Comparison of ENCODE assay signal across 1 cellular context in the genomic region with DNA sequence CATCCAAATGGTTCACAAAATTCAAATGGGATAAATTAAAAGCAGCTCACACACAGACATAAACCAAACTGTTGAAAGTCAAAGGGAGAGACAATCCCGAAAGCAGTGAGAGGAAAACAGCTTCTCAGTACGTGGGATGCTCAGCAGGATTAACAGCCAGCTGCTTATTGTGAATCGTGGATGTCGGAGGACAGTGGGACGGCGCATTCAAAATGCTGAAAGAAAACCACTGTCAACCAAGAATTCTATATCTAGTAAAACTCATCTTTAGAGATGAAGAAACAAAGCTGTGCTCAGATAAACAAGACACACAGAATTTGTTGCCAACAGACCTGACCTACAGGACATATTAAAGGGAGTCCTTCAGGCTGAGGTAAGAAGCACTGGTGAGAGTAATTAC.
TF ChIP-seq lines count a peak whose summit lies in the region.

No MANE protein-coding gene starts in this region.

TF ChIP-seq in GM23338, 12 proteins besides CTCF, POLR2A, EP300 and RAD21 (continued from another document):
- TF ChIP-seq, protein P1, sequence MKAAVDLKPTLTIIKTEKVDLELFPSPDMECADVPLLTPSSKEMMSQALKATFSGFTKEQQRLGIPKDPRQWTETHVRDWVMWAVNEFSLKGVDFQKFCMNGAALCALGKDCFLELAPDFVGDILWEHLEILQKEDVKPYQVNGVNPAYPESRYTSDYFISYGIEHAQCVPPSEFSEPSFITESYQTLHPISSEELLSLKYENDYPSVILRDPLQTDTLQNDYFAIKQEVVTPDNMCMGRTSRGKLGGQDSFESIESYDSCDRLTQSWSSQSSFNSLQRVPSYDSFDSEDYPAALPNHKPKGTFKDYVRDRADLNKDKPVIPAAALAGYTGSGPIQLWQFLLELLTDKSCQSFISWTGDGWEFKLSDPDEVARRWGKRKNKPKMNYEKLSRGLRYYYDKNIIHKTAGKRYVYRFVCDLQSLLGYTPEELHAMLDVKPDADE (IDR thresholded peaks at IDR 0.05): no peak
- no peak for TF ChIP-seq NANOG (IDR thresholded peaks at IDR 0.05; ENCODE audit: borderline replicate concordance)
- TF ChIP-seq EZH2phosphoT487 (IDR thresholded peaks at IDR 0.05; ENCODE audit: unreplicated experiment): no peak
- TF ChIP-seq CREB1 (CRISPR knock-in tag; IDR thresholded peaks at IDR 0.05; ENCODE audit: low read depth): no peak
- no peak for TF ChIP-seq ZNF331 (CRISPR knock-in tag; IDR thresholded peaks at IDR 0.05; ENCODE audit: low read depth)
- TF ChIP-seq, protein P2, sequence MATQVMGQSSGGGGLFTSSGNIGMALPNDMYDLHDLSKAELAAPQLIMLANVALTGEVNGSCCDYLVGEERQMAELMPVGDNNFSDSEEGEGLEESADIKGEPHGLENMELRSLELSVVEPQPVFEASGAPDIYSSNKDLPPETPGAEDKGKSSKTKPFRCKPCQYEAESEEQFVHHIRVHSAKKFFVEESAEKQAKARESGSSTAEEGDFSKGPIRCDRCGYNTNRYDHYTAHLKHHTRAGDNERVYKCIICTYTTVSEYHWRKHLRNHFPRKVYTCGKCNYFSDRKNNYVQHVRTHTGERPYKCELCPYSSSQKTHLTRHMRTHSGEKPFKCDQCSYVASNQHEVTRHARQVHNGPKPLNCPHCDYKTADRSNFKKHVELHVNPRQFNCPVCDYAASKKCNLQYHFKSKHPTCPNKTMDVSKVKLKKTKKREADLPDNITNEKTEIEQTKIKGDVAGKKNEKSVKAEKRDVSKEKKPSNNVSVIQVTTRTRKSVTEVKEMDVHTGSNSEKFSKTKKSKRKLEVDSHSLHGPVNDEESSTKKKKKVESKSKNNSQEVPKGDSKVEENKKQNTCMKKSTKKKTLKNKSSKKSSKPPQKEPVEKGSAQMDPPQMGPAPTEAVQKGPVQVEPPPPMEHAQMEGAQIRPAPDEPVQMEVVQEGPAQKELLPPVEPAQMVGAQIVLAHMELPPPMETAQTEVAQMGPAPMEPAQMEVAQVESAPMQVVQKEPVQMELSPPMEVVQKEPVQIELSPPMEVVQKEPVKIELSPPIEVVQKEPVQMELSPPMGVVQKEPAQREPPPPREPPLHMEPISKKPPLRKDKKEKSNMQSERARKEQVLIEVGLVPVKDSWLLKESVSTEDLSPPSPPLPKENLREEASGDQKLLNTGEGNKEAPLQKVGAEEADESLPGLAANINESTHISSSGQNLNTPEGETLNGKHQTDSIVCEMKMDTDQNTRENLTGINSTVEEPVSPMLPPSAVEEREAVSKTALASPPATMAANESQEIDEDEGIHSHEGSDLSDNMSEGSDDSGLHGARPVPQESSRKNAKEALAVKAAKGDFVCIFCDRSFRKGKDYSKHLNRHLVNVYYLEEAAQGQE (IDR thresholded peaks at IDR 0.05; ENCODE audit: unreplicated experiment): no peak
- no peak for TF ChIP-seq POLR2AphosphoS5 (IDR thresholded peaks at IDR 0.05; ENCODE audit: low read depth)
- TF ChIP-seq, protein P3, sequence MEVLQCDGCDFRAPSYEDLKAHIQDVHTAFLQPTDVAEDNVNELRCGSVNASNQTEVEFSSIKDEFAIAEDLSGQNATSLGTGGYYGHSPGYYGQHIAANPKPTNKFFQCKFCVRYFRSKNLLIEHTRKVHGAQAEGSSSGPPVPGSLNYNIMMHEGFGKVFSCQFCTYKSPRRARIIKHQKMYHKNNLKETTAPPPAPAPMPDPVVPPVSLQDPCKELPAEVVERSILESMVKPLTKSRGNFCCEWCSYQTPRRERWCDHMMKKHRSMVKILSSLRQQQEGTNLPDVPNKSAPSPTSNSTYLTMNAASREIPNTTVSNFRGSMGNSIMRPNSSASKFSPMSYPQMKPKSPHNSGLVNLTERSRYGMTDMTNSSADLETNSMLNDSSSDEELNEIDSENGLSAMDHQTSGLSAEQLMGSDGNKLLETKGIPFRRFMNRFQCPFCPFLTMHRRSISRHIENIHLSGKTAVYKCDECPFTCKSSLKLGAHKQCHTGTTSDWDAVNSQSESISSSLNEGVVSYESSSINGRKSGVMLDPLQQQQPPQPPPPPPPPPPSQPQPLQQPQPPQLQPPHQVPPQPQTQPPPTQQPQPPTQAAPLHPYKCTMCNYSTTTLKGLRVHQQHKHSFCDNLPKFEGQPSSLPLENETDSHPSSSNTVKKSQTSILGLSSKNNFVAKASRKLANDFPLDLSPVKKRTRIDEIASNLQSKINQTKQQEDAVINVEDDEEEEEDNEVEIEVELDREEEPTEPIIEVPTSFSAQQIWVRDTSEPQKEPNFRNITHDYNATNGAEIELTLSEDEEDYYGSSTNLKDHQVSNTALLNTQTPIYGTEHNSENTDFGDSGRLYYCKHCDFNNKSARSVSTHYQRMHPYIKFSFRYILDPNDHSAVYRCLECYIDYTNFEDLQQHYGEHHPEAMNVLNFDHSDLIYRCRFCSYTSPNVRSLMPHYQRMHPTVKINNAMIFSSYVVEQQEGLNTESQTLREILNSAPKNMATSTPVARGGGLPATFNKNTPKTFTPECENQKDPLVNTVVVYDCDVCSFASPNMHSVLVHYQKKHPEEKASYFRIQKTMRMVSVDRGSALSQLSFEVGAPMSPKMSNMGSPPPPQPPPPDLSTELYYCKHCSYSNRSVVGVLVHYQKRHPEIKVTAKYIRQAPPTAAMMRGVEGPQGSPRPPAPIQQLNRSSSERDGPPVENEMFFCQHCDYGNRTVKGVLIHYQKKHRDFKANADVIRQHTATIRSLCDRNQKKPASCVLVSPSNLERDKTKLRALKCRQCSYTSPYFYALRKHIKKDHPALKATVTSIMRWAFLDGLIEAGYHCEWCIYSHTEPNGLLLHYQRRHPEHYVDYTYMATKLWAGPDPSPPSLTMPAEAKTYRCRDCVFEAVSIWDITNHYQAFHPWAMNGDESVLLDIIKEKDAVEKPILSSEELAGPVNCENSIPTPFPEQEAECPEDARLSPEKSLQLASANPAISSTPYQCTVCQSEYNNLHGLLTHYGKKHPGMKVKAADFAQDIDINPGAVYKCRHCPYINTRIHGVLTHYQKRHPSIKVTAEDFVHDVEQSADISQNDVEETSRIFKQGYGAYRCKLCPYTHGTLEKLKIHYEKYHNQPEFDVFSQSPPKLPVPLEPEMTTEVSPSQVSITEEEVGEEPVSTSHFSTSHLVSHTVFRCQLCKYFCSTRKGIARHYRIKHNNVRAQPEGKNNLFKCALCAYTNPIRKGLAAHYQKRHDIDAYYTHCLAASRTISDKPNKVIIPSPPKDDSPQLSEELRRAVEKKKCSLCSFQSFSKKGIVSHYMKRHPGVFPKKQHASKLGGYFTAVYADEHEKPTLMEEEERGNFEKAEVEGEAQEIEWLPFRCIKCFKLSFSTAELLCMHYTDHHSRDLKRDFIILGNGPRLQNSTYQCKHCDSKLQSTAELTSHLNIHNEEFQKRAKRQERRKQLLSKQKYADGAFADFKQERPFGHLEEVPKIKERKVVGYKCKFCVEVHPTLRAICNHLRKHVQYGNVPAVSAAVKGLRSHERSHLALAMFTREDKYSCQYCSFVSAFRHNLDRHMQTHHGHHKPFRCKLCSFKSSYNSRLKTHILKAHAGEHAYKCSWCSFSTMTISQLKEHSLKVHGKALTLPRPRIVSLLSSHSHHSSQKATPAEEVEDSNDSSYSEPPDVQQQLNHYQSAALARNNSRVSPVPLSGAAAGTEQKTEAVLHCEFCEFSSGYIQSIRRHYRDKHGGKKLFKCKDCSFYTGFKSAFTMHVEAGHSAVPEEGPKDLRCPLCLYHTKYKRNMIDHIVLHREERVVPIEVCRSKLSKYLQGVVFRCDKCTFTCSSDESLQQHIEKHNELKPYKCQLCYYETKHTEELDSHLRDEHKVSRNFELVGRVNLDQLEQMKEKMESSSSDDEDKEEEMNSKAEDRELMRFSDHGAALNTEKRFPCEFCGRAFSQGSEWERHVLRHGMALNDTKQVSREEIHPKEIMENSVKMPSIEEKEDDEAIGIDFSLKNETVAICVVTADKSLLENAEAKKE (CRISPR knock-in tag; IDR thresholded peaks at IDR 0.05): no peak
- no peak for TF ChIP-seq ZNF114 (CRISPR knock-in tag; IDR thresholded peaks at IDR 0.05)
TF ChIP-seq in GM23338: peak in this region for 0.
